In the genomic region with DNA sequence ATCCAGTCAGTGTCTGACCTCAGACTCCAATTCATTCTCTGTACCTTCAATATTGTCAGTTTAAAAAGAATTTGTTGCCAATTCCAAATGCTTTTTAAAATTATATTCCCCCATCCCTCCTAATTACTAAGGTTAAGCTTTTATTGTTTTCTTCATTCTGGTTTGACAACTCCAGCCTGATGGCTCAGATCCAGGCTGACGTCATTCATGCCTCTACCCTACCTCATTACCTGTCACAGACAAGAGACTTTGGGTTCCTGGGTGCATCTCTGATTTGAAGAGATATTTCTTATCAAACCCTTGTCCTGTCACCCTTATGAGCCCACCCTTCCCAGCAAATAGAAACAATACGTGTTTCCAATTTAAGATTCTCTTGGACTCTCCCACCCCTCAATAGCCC, we compare ENCODE assay signal across 28 cellular contexts.
"Had no signal": no experiment of that assay in that cellular context is flagged by ENCODE, and none has a peak within 500 bp of the region (broad histone marks: within the 10 kb centered on the region; RNA-seq: fewer than 3 reads in every experiment).

No MANE protein-coding gene starts in this region.

- H3K36me3 ChIP-seq: ascending aorta, breast epithelium, esophagus squamous epithelium, gastroesophageal sphincter, heart right ventricle, WERI-Rb-1 had no signal

- FAIRE-seq: TTC549 had no signal

- H3K4me3 ChIP-seq: ascending aorta, breast epithelium, coronary artery, dorsolateral prefrontal cortex, esophagus squamous epithelium, gastroesophageal sphincter, heart right ventricle, hepatocyte had no signal

- DNase-seq: activated B cell treated with CpG ODN at 0.5 μM for 24 hours; activated CD4-positive, alpha-beta memory T cell treated with anti-CD3 and anti-CD28 coated beads for 36 hours; activated CD4-positive, alpha-beta T cell treated with anti-CD3 and anti-CD28 coated beads for 36 hours; activated CD4-positive, alpha-beta T cell treated with anti-CD3 and anti-CD28 coated beads, Interleukin-2, amount 10 ng/mL, durations not matched to agents 24 days and 14 days; activated CD4-positive, CD25-positive, alpha-beta regulatory T cell treated with anti-CD3 and anti-CD28 coated beads, Interleukin-2, amount 50 U/mL, for 72 hours; activated CD8-positive, alpha-beta memory T cell treated with anti-CD3 and anti-CD28 coated beads, Interleukin-2, amount 10 ng/mL, durations not matched to agents 7 days and 5 days; activated CD8-positive, alpha-beta memory T cell treated with anti-CD3 and anti-CD28 coated beads, Interleukin-2, amount 50 U/mL, for 4 hours; activated CD8-positive, alpha-beta T cell treated with anti-CD3 and anti-CD28 coated beads, Interleukin-2, amount 10 ng/mL, durations not matched to agents 7 days and 5 days; activated effector memory CD4-positive, alpha-beta T cell treated with anti-CD3 and anti-CD28 coated beads, Interleukin-2, amount 50 U/mL, for 16 hours; activated naive CD4-positive, alpha-beta T cell treated with anti-CD3 and anti-CD28 coated beads for 36 hours; activated naive CD8-positive, alpha-beta T cell treated with anti-CD3 and anti-CD28 coated beads, Interleukin-2, amount 10 ng/mL, durations not matched to agents 7 days and 5 days; activated T-cell treated with anti-CD3 and anti-CD28 coated beads, Interleukin-2, amount 50 U/mL, for 1 hour; activated T-cell treated with anti-CD3 and anti-CD28 coated beads, Interleukin-2, amount 50 U/mL, for 48 hours; dorsolateral prefrontal cortex; effector memory CD4-positive, alpha-beta T cell; endodermal cell; erythroblast; esophagus squamous epithelium; foreskin melanocyte; heart right ventricle; T-helper 2 cell; WERI-Rb-1 had no signal

- H3K27me3 ChIP-seq: ascending aorta, breast epithelium, esophagus squamous epithelium, gastroesophageal sphincter, heart right ventricle, hepatocyte had no signal

- H3K9me3 ChIP-seq: ascending aorta, breast epithelium, esophagus squamous epithelium had no signal

- H3K4me2 ChIP-seq: hepatocyte had no signal

- H3K27ac ChIP-seq: ascending aorta, breast epithelium, coronary artery, dorsolateral prefrontal cortex, esophagus squamous epithelium, gastroesophageal sphincter, heart right ventricle, hepatocyte, WERI-Rb-1 had no signal

- H3K79me2 ChIP-seq: hepatocyte had no signal

- H3K4me1 ChIP-seq: ascending aorta, breast epithelium, gastroesophageal sphincter, heart right ventricle had no signal
